Comparison of ENCODE assay signal across 17 cellular contexts in the genomic region with DNA sequence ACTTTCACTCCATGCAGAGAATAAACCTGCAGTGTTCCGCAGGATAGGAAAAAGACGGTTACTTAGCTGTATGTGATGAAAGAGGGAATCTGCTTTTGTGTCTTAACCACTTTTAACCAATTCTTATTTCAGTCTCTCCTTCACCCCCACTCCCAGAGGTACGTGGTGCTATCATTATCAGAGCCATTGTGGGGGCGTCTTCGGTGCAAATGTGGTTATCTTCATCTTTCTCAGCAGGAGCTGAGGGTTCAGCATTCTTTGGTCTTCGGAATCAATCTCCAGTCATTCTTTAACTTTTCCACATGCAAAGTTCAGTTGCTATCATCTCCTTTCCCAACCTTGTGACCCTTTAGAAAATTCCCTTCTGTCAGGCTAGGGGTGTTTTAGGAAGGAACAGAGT.
A peak's percentile ranks its signal among the peaks of the same experiment; 100 is the strongest.
DNase-seq lines count a peak whose midpoint lies in the region; FAIRE-seq and TF ChIP-seq lines count a peak whose summit lies in the region.
"Had no signal": no experiment of that assay in that cellular context is flagged by ENCODE, and none has a peak within 500 bp of the region (broad histone marks: within the 10 kb centered on the region; RNA-seq: fewer than 3 reads in every experiment).

No MANE protein-coding gene starts in this region.

- WGBS in H1 (ENCODE audit: extremely low coverage in 1 of 2, insufficient coverage in 1 of 2, insufficient read length in 1 of 2, insufficient replicate concordance in 2 of 2, low coverage in 1 of 2, low lambda C conversion rate in 2 of 2, missing lambda C conversion rate in 1 of 2), 2 experiments = 81% methylated on average over 6 of the region's 6 CpGs; no CpG with 5 or more reads in 1 of the 2 experiments
- WGBS in prostate gland = 88% methylated on average over 6 of the region's 6 CpGs

- no peak overlapping the region; a peak in 1 of 4 replicates for H3K4me2 ChIP-seq in H1 (ENCODE audit: insufficient read depth in 1 of 2, low read depth in 2 of 2, low read length in 2 of 2)

- no peak overlapping the region for H3K9ac ChIP-seq in HUES48 (ENCODE audit: low read depth, low read length)
- H3K9ac ChIP-seq in H1 (replicated peaks in 1 of 4; ENCODE audit: extremely low read depth in 1 of 4, low read depth in 3 of 4, low read length in 3 of 4) = no peak overlapping the region

- H4K91ac ChIP-seq in H1 (replicated peaks; ENCODE audit: insufficient read length, low read length) = no peak overlapping the region

- no peak overlapping the region for H3K14ac ChIP-seq in H1 (ENCODE audit: insufficient read length)

- H3K27ac ChIP-seq in HUES48 (ENCODE audit: low read depth, low read length) = peak overlapping the region; percentile 80
- H3K27ac ChIP-seq in H1 (ENCODE audit: low read depth, low read length) = no peak overlapping the region
- H3K27ac ChIP-seq in prostate gland = no peak overlapping the region

- intact Hi-C loops in prostate gland (cut with DNase I) = no loop called here

- no peak overlapping the region for H4K8ac ChIP-seq in H1 (ENCODE audit: extremely low read depth, insufficient read depth, low read length)

- H4K5ac ChIP-seq in H1 (ENCODE audit: insufficient read length, low read depth, low read length) = no peak overlapping the region

- H2AK5ac ChIP-seq in H1 (ENCODE audit: low read depth, low read length) = no peak overlapping the region

- TF ChIP-seq EP300 in H1 (IDR thresholded peaks at IDR 0.05; ENCODE audit: borderline replicate concordance in 1 of 2, low read depth in 2 of 2, low read length in 2 of 2) = no peak

- H2BK15ac ChIP-seq in H1 (ENCODE audit: low read length) = no peak overlapping the region

- H3K9me3 Mint-ChIP-seq in mesothelial cell of epicardium (peaks cover 6% of the 10 kb centered on the region), progenitor cell of endocrine pancreas (ENCODE audit: low read depth) (peaks cover 5% of the 10 kb centered on the region)
- H3K9me3 Mint-ChIP-seq: CD4-positive, alpha-beta T cell had no signal

- FAIRE-seq in H1 (lab: Jason Lieb, UNC) (no peak), H54 (lab: Jason Lieb, UNC) (no peak)
- FAIRE-seq: A204.1, GM12878, GM18507, GM19239 had no signal

- H4K20me1 ChIP-seq in H1 (replicated peaks in 1 of 2; ENCODE audit: control insufficient read depth in 1 of 2, insufficient read depth in 2 of 2, low read length in 2 of 2) = no peaks in the 10 kb centered on the region

- no peak overlapping the region for H2BK5ac ChIP-seq in H1 (ENCODE audit: low read depth, low read length)

- no peak overlapping the region for H2BK20ac ChIP-seq in H1 (ENCODE audit: low read length)

- H3K4ac ChIP-seq in H1 (replicated peaks; ENCODE audit: insufficient read length, low read depth, low read length) = no peak overlapping the region

- H3K23me2 ChIP-seq in H1 (ENCODE audit: low read depth, low read length) = no peaks in the 10 kb centered on the region

- no peak for TF ChIP-seq RAD21 in H1 (IDR thresholded peaks at IDR 0.05 in 1 of 2, conservative IDR thresholded peaks at IDR 0.05 in 1 of 2; ENCODE audit: low read depth in 2 of 2, low read length in 2 of 2)

- DNase-seq in H1 (ENCODE audit: low read depth in 1 of 2, low spot score in 2 of 2) = no peak
- DNase-seq in mesothelial cell of epicardium (ENCODE audit: low spot score in 2 of 2, unreplicated experiment in 2 of 2) = no peak
- DNase-seq in progenitor cell of endocrine pancreas (ENCODE audit: low spot score, unreplicated experiment) = no peak
- DNase-seq in prostate gland (ENCODE audit: low spot score) = no peak
- DNase-seq in NCI-H146 treated with DMSO at 0.1 percent for 48 hours (lab: John Stamatoyannopoulos, UW; ENCODE audit: unreplicated experiment) = no peak
- no peak for DNase-seq in H54 (ENCODE audit: insufficient read length, low spot score)
- DNase-seq: C1 segment of cervical spinal cord; CD4-positive, alpha-beta T cell; DMS79; H7; KBM-7 had no signal

- POLR2A ChIA-PET in H1 (lab: Charles Lee; ENCODE audit: partially characterized antibody) = interaction anchor here (0.6 kb wide), 1 partner anchor 54 kb away, joined by 3 read pairs; no protein-coding TSS in a partner anchor

- no peak overlapping the region for H3K23ac ChIP-seq in H1 (ENCODE audit: insufficient read length)

- H3K36me3 ChIP-seq in HUES48 (ENCODE audit: control insufficient read depth, insufficient read depth, low read length) (no peaks in the 10 kb centered on the region), H1 (ENCODE audit: control insufficient read depth in 2 of 4, insufficient read depth in 4 of 4, low read length in 3 of 4) (no peaks in the 10 kb centered on the region), prostate gland (no peaks in the 10 kb centered on the region)

- TF ChIP-seq POLR2A in H1 (IDR thresholded peaks at IDR 0.05; ENCODE audit: control extremely low read depth in 1 of 2, low read depth in 2 of 2, low read length in 2 of 2) = no peak
- TF ChIP-seq POLR2A in prostate gland (IDR thresholded peaks at IDR 0.05) = no peak
- TF ChIP-seq POLR2A in H54 (IDR thresholded peaks at IDR 0.05; ENCODE audit: low read depth, low read length) = no peak

- TF ChIP-seq CTCF in H1 (IDR thresholded peaks at IDR 0.05; ENCODE audit: control extremely low read depth in 1 of 3, insufficient read depth in 1 of 3, low read depth in 1 of 3, low read length in 3 of 3) (no peak), mesothelial cell of epicardium (IDR thresholded peaks at IDR 0.05; ENCODE audit: unreplicated experiment) (no peak), progenitor cell of endocrine pancreas (IDR thresholded peaks at IDR 0.05; ENCODE audit: unreplicated experiment) (no peak), prostate gland (IDR thresholded peaks at IDR 0.05) (no peak)

- H2BK12ac ChIP-seq in H1 (ENCODE audit: low read depth, low read length) = no peak overlapping the region

- no peaks in the 10 kb centered on the region for H3K79me2 ChIP-seq in H1 (ENCODE audit: control insufficient read depth in 1 of 2, insufficient read depth in 2 of 2, low read length in 2 of 2)

- H3K4me1 Mint-ChIP-seq in mesothelial cell of epicardium = peaks cover 53% of the 10 kb centered on the region
- peaks cover 50% of the 10 kb centered on the region for H3K4me1 Mint-ChIP-seq in progenitor cell of endocrine pancreas (ENCODE audit: low read depth)
- H3K4me1 Mint-ChIP-seq: B cell had no signal

- peaks cover 29% of the 10 kb centered on the region for H3K4me1 ChIP-seq in HUES48 (ENCODE audit: control insufficient read depth, insufficient read depth, low read length)
- peaks cover 0 to 6% (median 5%) of the 10 kb centered on the region in 4 experiments; a peak in 5 of 7 replicates for H3K4me1 ChIP-seq in H1 (replicated peaks in 1 of 4; ENCODE audit: control insufficient read depth in 3 of 4, insufficient read depth in 4 of 4, low read length in 3 of 4)
- H3K4me1 ChIP-seq in prostate gland (replicated peaks) = no peaks in the 10 kb centered on the region

- CTCF ChIA-PET in H1 (lab: Charles Lee; ENCODE audit: partially characterized antibody) = interaction anchor here (0.7 to 1.6 kb wide), 7 partner anchors 10 to 171 kb away, joined by 3 to 6 read pairs (median 3); no protein-coding TSS in a partner anchor

- no peak overlapping the region for H3K4me3 Mint-ChIP-seq in mesothelial cell of epicardium
- H3K4me3 Mint-ChIP-seq in progenitor cell of endocrine pancreas (ENCODE audit: low read depth) = peak overlapping the region; percentile 54
- H3K4me3 Mint-ChIP-seq: B cell; CD4-positive, alpha-beta T cell had no signal

- H3K36me3 Mint-ChIP-seq in mesothelial cell of epicardium (no peaks in the 10 kb centered on the region), progenitor cell of endocrine pancreas (ENCODE audit: insufficient read depth) (peaks cover 1% of the 10 kb centered on the region)

- H3K27me3 Mint-ChIP-seq in mesothelial cell of epicardium (ENCODE audit: low read depth) = no peaks in the 10 kb centered on the region
- H3K27me3 Mint-ChIP-seq in progenitor cell of endocrine pancreas = no peaks in the 10 kb centered on the region
- H3K27me3 Mint-ChIP-seq: B cell had no signal

- peak overlapping the region; percentile 62; the same call in 1 of the 2 replicates for H2AFZ ChIP-seq in H1 (ENCODE audit: low read length)

- H3K79me1 ChIP-seq in H1 (ENCODE audit: low read depth, low read length) = no peaks in the 10 kb centered on the region

- H3K9me3 ChIP-seq in HUES48 (ENCODE audit: control insufficient read depth, insufficient read depth, low read length) (no peaks in the 10 kb centered on the region), H1 (ENCODE audit: insufficient read depth in 2 of 2, low read depth in 1 of 2, low read length in 1 of 2) (no peaks in the 10 kb centered on the region), prostate gland (no peaks in the 10 kb centered on the region)

- H3K27ac Mint-ChIP-seq in mesothelial cell of epicardium (peak overlapping the region; percentile 76), progenitor cell of endocrine pancreas (peak overlapping the region; percentile 89)
- H3K27ac Mint-ChIP-seq: B cell; CD4-positive, alpha-beta T cell had no signal

- H3K27me3 ChIP-seq in HUES48 (ENCODE audit: control insufficient read depth, insufficient read depth, low read length) (no peaks in the 10 kb centered on the region), H1 (replicated peaks in 1 of 4; ENCODE audit: control insufficient read depth in 3 of 4, extremely low read depth in 1 of 4, insufficient read depth in 3 of 4, low read length in 3 of 4) (no peaks in the 10 kb centered on the region), prostate gland (replicated peaks; ENCODE audit: insufficient read depth) (no peaks in the 10 kb centered on the region)

- H3K18ac ChIP-seq in H1 (ENCODE audit: extremely low read depth, low read length) = no peak overlapping the region

- no peak overlapping the region for H3K56ac ChIP-seq in H1 (replicated peaks; ENCODE audit: insufficient read length, low read depth, low read length)

- H2BK120ac ChIP-seq in H1 (replicated peaks; ENCODE audit: low read depth, low read length) = no peak overlapping the region

- H3K4me3 ChIP-seq in HUES48 (ENCODE audit: low read depth, low read length) = no peak overlapping the region
- H3K4me3 ChIP-seq in H1 (ENCODE audit: extremely low read depth in 1 of 4, insufficient read depth in 2 of 4, low read depth in 3 of 4, low read length in 4 of 4) = no peak overlapping the region
- H3K4me3 ChIP-seq in prostate gland = no peak overlapping the region
- H3K4me3 ChIP-seq: GM12878 had no signal

TF ChIP-seq in H1, 55 proteins besides CTCF, POLR2A, EP300 and RAD21 (continues in another document):
- no peak for TF ChIP-seq EGR1 (IDR thresholded peaks at IDR 0.05; ENCODE audit: borderline replicate concordance, low read depth, low read length)
- TF ChIP-seq, protein P1, sequence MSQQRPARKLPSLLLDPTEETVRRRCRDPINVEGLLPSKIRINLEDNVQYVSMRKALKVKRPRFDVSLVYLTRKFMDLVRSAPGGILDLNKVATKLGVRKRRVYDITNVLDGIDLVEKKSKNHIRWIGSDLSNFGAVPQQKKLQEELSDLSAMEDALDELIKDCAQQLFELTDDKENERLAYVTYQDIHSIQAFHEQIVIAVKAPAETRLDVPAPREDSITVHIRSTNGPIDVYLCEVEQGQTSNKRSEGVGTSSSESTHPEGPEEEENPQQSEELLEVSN (IDR thresholded peaks at IDR 0.05) = no peak
- no peak for TF ChIP-seq CBX8 (IDR thresholded peaks at IDR 0.05; ENCODE audit: borderline replicate concordance, low read depth, low read length)
- no peak for TF ChIP-seq KDM5A (IDR thresholded peaks at IDR 0.05; ENCODE audit: low read length)
- TF ChIP-seq SAP30 (IDR thresholded peaks at IDR 0.05; ENCODE audit: insufficient read depth, insufficient replicate concordance, low read length) = no peak
